ENCODE assay signal across 10 cellular contexts in genomic region chr17:20074489-20074888, GRCh38.
DNase-seq lines count a peak whose midpoint lies in the region; ATAC-seq, FAIRE-seq and TF ChIP-seq lines count a peak whose summit lies in the region.
"Had no signal": no experiment of that assay in that cellular context is flagged by ENCODE, and none has a peak within 500 bp of the region (broad histone marks: within the 10 kb centered on the region; RNA-seq: fewer than 3 reads in every experiment).

No MANE protein-coding gene starts in this region.

- H3K4me3 ChIP-seq in duodenal mucosa (ENCODE audit: low read depth in 1 of 2, low read length in 2 of 2) = peak overlapping the region; percentile 42 to 50

- peak overlapping the region in 1 of 2 donors; percentile 0 for H3K9ac ChIP-seq in duodenal mucosa (ENCODE audit: low read depth in 1 of 2, low read length in 2 of 2)

- H3K4me3 Mint-ChIP-seq in stimulated activated effector memory CD8-positive, alpha-beta T cell treated with anti-CD3 and anti-CD28 coated beads, Interleukin-12 subunit alpha, Interleukin-12 subunit beta, amount 100 ng/mL, for 72 hours = peak overlapping the region; percentile 67
- H3K4me3 Mint-ChIP-seq: H9 had no signal

- H3K27me3 ChIP-seq in duodenal mucosa (ENCODE audit: control insufficient read depth in 1 of 2, insufficient read depth in 2 of 2, low read length in 2 of 2) = no peaks in the 10 kb centered on the region

- no peak for DNase-seq in GM18507 (ENCODE audit: extremely low spot score, insufficient read length, low read depth)
- peak; percentile 9 for DNase-seq in NCI-H69 (lab: John Stamatoyannopoulos, UW)
- DNase-seq in stimulated activated effector memory CD8-positive, alpha-beta T cell treated with anti-CD3 and anti-CD28 coated beads, Interleukin-12 subunit alpha, Interleukin-12 subunit beta, amount 100 ng/mL, for 72 hours (ENCODE audit: low spot score in 2 of 2) = no peak
- no peak for DNase-seq in cerebellar cortex (ENCODE audit: low spot score)
- no peak for DNase-seq in GM10266 (ENCODE audit: extremely low spot score)
- DNase-seq: activated CD4-positive, alpha-beta T cell treated with anti-CD3 and anti-CD28 coated beads for 4 hours; H9 had no signal

- no peaks in the 10 kb centered on the region for H3K36me3 ChIP-seq in duodenal mucosa (ENCODE audit: control insufficient read depth in 1 of 2, insufficient read depth in 2 of 2, low read length in 2 of 2)

- no peak overlapping the region for H3K27ac ChIP-seq in duodenal mucosa (ENCODE audit: low read depth, low read length)

- ATAC-seq in stimulated activated effector memory CD8-positive, alpha-beta T cell treated with anti-CD3 and anti-CD28 coated beads, Interleukin-12 subunit alpha, Interleukin-12 subunit beta, amount 100 ng/mL, for 72 hours = no peak
- ATAC-seq in HG02970 (IDR thresholded peaks at IDR 0.05; ENCODE audit: low FRiP score, unreplicated experiment) = no peak
- ATAC-seq in HG03039 (IDR thresholded peaks at IDR 0.05; ENCODE audit: unreplicated experiment) = no peak

- peak; percentile 84 for FAIRE-seq in GM18507 (lab: Jason Lieb, UNC)

- TF ChIP-seq CTCF in GM10266 (IDR thresholded peaks at IDR 0.05; ENCODE audit: control insufficient read depth, insufficient read depth, low read depth, missing control alignments) = no peak

- H3K4me1 ChIP-seq in duodenal mucosa (ENCODE audit: control insufficient read depth in 1 of 2, insufficient read depth in 2 of 2, low read length in 2 of 2) = no peaks in the 10 kb centered on the region

- no peaks in the 10 kb centered on the region for H3K9me3 Mint-ChIP-seq in stimulated activated effector memory CD8-positive, alpha-beta T cell treated with anti-CD3 and anti-CD28 coated beads, Interleukin-12 subunit alpha, Interleukin-12 subunit beta, amount 100 ng/mL, for 72 hours
- H3K9me3 Mint-ChIP-seq: H9 had no signal

- H3K36me3 Mint-ChIP-seq in stimulated activated effector memory CD8-positive, alpha-beta T cell treated with anti-CD3 and anti-CD28 coated beads, Interleukin-12 subunit alpha, Interleukin-12 subunit beta, amount 100 ng/mL, for 72 hours = no peaks in the 10 kb centered on the region

- no peaks in the 10 kb centered on the region for H3K9me3 ChIP-seq in duodenal mucosa (ENCODE audit: control insufficient read depth in 1 of 2, low read length in 2 of 2)

- H3K4me1 Mint-ChIP-seq in stimulated activated effector memory CD8-positive, alpha-beta T cell treated with anti-CD3 and anti-CD28 coated beads, Interleukin-12 subunit alpha, Interleukin-12 subunit beta, amount 100 ng/mL, for 72 hours = peaks cover 22% of the 10 kb centered on the region

- peak overlapping the region; percentile 83 for H3K27ac Mint-ChIP-seq in stimulated activated effector memory CD8-positive, alpha-beta T cell treated with anti-CD3 and anti-CD28 coated beads, Interleukin-12 subunit alpha, Interleukin-12 subunit beta, amount 100 ng/mL, for 72 hours
